ENCODE assay signal across 17 cellular contexts in the genomic region with DNA sequence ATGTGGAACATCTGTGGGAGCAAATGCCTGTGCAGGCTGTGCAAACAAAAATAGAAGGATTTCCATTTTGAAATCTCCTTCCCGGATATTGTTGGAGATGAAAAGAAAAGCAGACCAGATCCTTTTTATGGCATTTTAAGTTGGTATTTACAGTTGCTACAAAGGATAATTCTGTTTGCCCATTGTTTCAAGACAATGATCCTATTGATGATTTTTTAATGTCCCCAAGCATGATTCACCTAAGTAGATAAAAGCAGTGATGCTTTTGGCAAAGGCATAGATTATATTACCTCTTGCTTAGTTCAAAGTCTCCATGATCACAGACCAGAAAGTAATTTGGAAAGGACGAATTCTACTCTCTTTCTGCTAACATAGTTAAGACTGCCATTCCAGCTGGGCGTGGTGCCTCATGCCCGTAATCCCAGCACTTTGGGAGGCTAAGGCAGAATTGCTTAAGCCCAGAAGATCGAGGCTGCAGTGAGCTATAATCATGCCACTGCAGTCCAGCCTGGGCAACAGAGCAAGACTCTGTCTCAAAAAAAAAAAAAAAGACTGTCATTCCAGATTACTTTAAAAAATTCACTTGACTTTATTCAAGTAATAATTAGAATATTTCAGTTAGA.
DNase-seq lines count a peak whose midpoint lies in the region; ATAC-seq, FAIRE-seq and TF ChIP-seq lines count a peak whose summit lies in the region.
"Had no signal": no experiment of that assay in that cellular context is flagged by ENCODE, and none has a peak within 500 bp of the region (broad histone marks: within the 10 kb centered on the region; RNA-seq: fewer than 3 reads in every experiment).

No MANE protein-coding gene starts in this region.

- DNase-seq in H54 (ENCODE audit: insufficient read length, low spot score) = no peak
- peak; percentile 38 for DNase-seq in LoVo (ENCODE audit: low spot score)
- peak; percentile 9 for DNase-seq in adipocyte (ENCODE audit: low read depth)
- peak; percentile 50 for DNase-seq in superior temporal gyrus (ENCODE audit: extremely low spot score)
- no peak for DNase-seq in NCI-H345 treated with DMSO at 0.1 percent for 48 hours (lab: John Stamatoyannopoulos, UW; ENCODE audit: unreplicated experiment)
- no peak for DNase-seq in left lobe of liver (ENCODE audit: low spot score)
- no peak for DNase-seq in SIG-M5 treated with dmso at 0.1 percent for 504 hours (lab: John Stamatoyannopoulos, UW; ENCODE audit: unreplicated experiment)
- DNase-seq: CD4-positive, alpha-beta T cell; DMS79; Karpas-422; NCI-H1105 treated with DMSO at 0.1 percent for 48 hours; NCI-H187 treated with DMSO at 0.1 percent for 48 hours; NCI-H2171; NCI-H446 treated with DMSO at 0.1 percent for 48 hours; NCI-H82; PC-9; T-helper 1 cell had no signal

- H3K27me3 ChIP-seq in adipocyte (replicated peaks; ENCODE audit: control insufficient read depth, insufficient read depth, low read length) = no peaks in the 10 kb centered on the region

- H3K4me1 ChIP-seq in adipocyte (ENCODE audit: control insufficient read depth, insufficient read depth, low read length) = no peaks in the 10 kb centered on the region

- H3K36me3 ChIP-seq in adipocyte (ENCODE audit: control insufficient read depth, insufficient read depth, low read length, severe bottlenecking) = no peaks in the 10 kb centered on the region

- H3K4me3 ChIP-seq in adipocyte (ENCODE audit: low read length) = no peak overlapping the region
- H3K4me3 ChIP-seq: PC-9 had no signal

- TF ChIP-seq POLR2A in H54 (IDR thresholded peaks at IDR 0.05; ENCODE audit: low read depth, low read length) = no peak

- H3K9ac ChIP-seq in adipocyte (ENCODE audit: low read length) = no peak overlapping the region

- no peak for ATAC-seq in left lobe of liver

- FAIRE-seq in H54 (lab: Jason Lieb, UNC) = peak; percentile 36

- peaks cover 6% of the 10 kb centered on the region for H3K9me3 ChIP-seq in adipocyte (ENCODE audit: control insufficient read depth, low read length)

Comparison
In these comparisons a context has a peak if more than half of its experiments do, and no peak if none do; other contexts are left out.
1. DNase-seq: peak in LoVo (single experiment), adipocyte (single experiment) and superior temporal gyrus (single experiment); none in H54 (single experiment), NCI-H345 treated with DMSO at 0.1 percent for 48 hours (single experiment), left lobe of liver (single experiment) and SIG-M5 treated with dmso at 0.1 percent for 504 hours (single experiment).